ENCODE assay signal across 19 cellular contexts in genomic region chr7:106485919-106486318, GRCh38.
A peak's percentile ranks its signal among the peaks of the same experiment; 100 is the strongest.
DNase-seq lines count a peak whose midpoint lies in the region; ATAC-seq, FAIRE-seq and TF ChIP-seq lines count a peak whose summit lies in the region.
"Had no signal": no experiment of that assay in that cellular context is flagged by ENCODE, and none has a peak within 500 bp of the region (broad histone marks: within the 10 kb centered on the region; RNA-seq: fewer than 3 reads in every experiment).

No MANE protein-coding gene starts in this region.

- H3K4me2 ChIP-seq in IMR-90 (ENCODE audit: low read depth, low read length) = no peak overlapping the region; the same call in 1 of the 2 replicates
- no peak overlapping the region for H3K4me2 ChIP-seq in K562 (ENCODE audit: insufficient read depth, low read length)

- ATAC-seq in IMR-90 (ENCODE audit: low read depth) (peak; percentile 10; the same call in 1 of the 2 replicates), K562 (no peak), left lobe of liver (peak; percentile 68), GM18870 (IDR thresholded peaks at IDR 0.05; ENCODE audit: unreplicated experiment) (no peak), GM21528 (IDR thresholded peaks at IDR 0.05; ENCODE audit: low FRiP score, unreplicated experiment) (no peak)
- ATAC-seq: T-helper 17 cell had no signal

- H3K27ac ChIP-seq in IMR-90 (ENCODE audit: insufficient read depth, low read length) = no peak overlapping the region
- H3K27ac ChIP-seq in K562 (ENCODE audit: extremely low read depth, low read depth, low read length) = no peak overlapping the region
- H3K27ac ChIP-seq in spleen = peak overlapping the region in 5 of 8 donors; percentile 11 to 61 (median 52)
- H3K27ac ChIP-seq: colonic mucosa, right atrium auricular region had no signal

- TF ChIP-seq EP300 in K562 (IDR thresholded peaks at IDR 0.05; ENCODE audit: low read length) = no peak

- H4K8ac ChIP-seq in IMR-90 (ENCODE audit: low read depth in 2 of 2, low read length in 2 of 2) = peak overlapping the region in 1 of 2 experiments; percentile 79; a peak in 2 of 4 replicates

- H2AK5ac ChIP-seq in IMR-90 (ENCODE audit: low read depth, low read length) = peak overlapping the region; percentile 89; the same call in 1 of the 2 replicates

- H3K27me3 ChIP-seq in IMR-90 (ENCODE audit: control insufficient read depth, insufficient read depth, low read length) = no peaks in the 10 kb centered on the region
- no peaks in the 10 kb centered on the region for H3K27me3 ChIP-seq in K562 (ENCODE audit: control insufficient read depth in 2 of 2, insufficient read depth in 2 of 2, low read length in 2 of 2)
- peaks cover 0 to 11% (median 0%) of the 10 kb centered on the region in 7 donors for H3K27me3 ChIP-seq in spleen (replicated peaks in 1 of 7)
- H3K27me3 ChIP-seq: colonic mucosa, right atrium auricular region had no signal

- POLR2A ChIA-PET in IMR-90 (lab: Charles Lee; ENCODE audit: unreplicated experiment) = no interaction called here
- POLR2A ChIA-PET in K562 (lab: Yijun Ruan, JAX) = interaction anchor here (0.6 to 1.7 kb wide), 4 partner anchors 16 to 309 kb away, joined by 3 to 7 read pairs (median 6); no protein-coding TSS in a partner anchor

- TF ChIP-seq POLR2A in IMR-90 (IDR thresholded peaks at IDR 0.05; ENCODE audit: low read depth, low read length) (no peak), K562 (conservative IDR thresholded peaks at IDR 0.05) (no peak), spleen (IDR thresholded peaks at IDR 0.05) (no peak)

- no CpG with 5 or more reads among the region's 1 CpG for WGBS in IMR-90 (ENCODE audit: extremely low coverage in 2 of 2, insufficient read length in 1 of 2), 2 experiments
- WGBS in K562 (ENCODE audit: insufficient coverage, low coverage, missing lambda C conversion rate) = 17% methylated on average over 1 of the region's 1 CpG
- WGBS in spleen, 5 donors = 71 to 82% (median 74%) methylated on average over 1 of the region's 1 CpG

- no peak overlapping the region for H3K56ac ChIP-seq in IMR-90 (ENCODE audit: extremely low read depth, insufficient read depth, low read length)

- H3K79me1 ChIP-seq in IMR-90 (ENCODE audit: low read depth in 1 of 2, low read length in 2 of 2) = 0 out of 4 replicates have a peak, but pooled peaks cover 0 to 3% of the 10 kb centered on the region in 2 experiments

- peak overlapping the region; percentile 37; the same call in 1 of the 2 replicates for H3K23ac ChIP-seq in IMR-90 (ENCODE audit: low read depth, low read length)

- no peaks in the 10 kb centered on the region for H3K36me3 ChIP-seq in IMR-90 (ENCODE audit: control insufficient read depth, insufficient read depth, low read length)
- H3K36me3 ChIP-seq in K562 (ENCODE audit: control insufficient read depth, insufficient read depth, low read length) = no peaks in the 10 kb centered on the region
- no peaks in the 10 kb centered on the region for H3K36me3 ChIP-seq in spleen
- H3K36me3 ChIP-seq: colonic mucosa, right atrium auricular region had no signal

- H3K9me1 ChIP-seq in IMR-90 (ENCODE audit: insufficient read depth, low read length) (peaks cover 17% of the 10 kb centered on the region), K562 (ENCODE audit: control insufficient read depth, insufficient read depth, low read length) (no peaks in the 10 kb centered on the region)

- dilution Hi-C loops in IMR-90 (cut with HindIII; ENCODE audit: low sequenced_read_pairs, unreplicated experiment) = no loop called here

- intact Hi-C loops in IMR-90 (cut with micrococcal nuclease) = loop anchor here (5.0 kb wide), 1 partner anchor 171 kb away; no protein-coding TSS in a partner anchor
- intact Hi-C loops in K562 (cut with micrococcal nuclease) = no loop called here
- intact Hi-C loops in spleen (cut with DNase I; ENCODE audit: low total_unique reads) = no loop called here

- no peak for FAIRE-seq in K562 (lab: Jason Lieb, UNC)
- FAIRE-seq: HTR-8/SVneo had no signal

- DNase-seq in IMR-90 (no peak), K562 (ENCODE audit: extremely low read depth in 1 of 4, low spot score in 3 of 4) (no peak), left lobe of liver (ENCODE audit: low spot score) (no peak), spleen (no peak), SW 1271 (lab: John Stamatoyannopoulos, UW) (no peak), DMS 273 treated with DMSO at 0.1 percent for 48 hours (lab: John Stamatoyannopoulos, UW) (no peak)
- DNase-seq: activated T-cell treated with anti-CD3 and anti-CD28 coated beads for 4 hours; AML-193; amniotic stem cell; colonic mucosa; hypothalamus; NCI-H2081; NCI-H69; stimulated activated CD4-positive, alpha-beta T cell treated with anti-CD3 and anti-CD28 coated beads, Interleukin-4, amount 100 ng/mL, for 4 hours; T-helper 17 cell had no signal

- peak overlapping the region; percentile 49; the same call in 1 of the 3 replicates for H2BK15ac ChIP-seq in IMR-90 (ENCODE audit: low read depth, low read length)

- H2AK9ac ChIP-seq in IMR-90 (replicated peaks; ENCODE audit: low read depth, low read length, poor library complexity) = no peak overlapping the region

- in situ Hi-C loops in IMR-90 (cut with MboI; ENCODE audit: low sequenced_read_pairs) (no loop called here), K562 (cut with MboI) (no loop called here)

- H2BK20ac ChIP-seq in IMR-90 (ENCODE audit: low read depth, low read length) = peak overlapping the region; percentile 95; the same call in 1 of the 2 replicates

- peak overlapping the region; percentile 9; the same call in 1 of the 2 replicates for H4K5ac ChIP-seq in IMR-90 (ENCODE audit: low read depth, low read length)

- H3K9me3 ChIP-seq in IMR-90 (ENCODE audit: control insufficient read depth, insufficient read depth, low read length) = no peaks in the 10 kb centered on the region
- peaks cover 10% of the 10 kb centered on the region; the same call in 1 of the 2 replicates for H3K9me3 ChIP-seq in K562 (replicated peaks; ENCODE audit: control insufficient read depth, insufficient read depth, low read depth, low read length)
- H3K9me3 ChIP-seq in spleen = no peaks in the 10 kb centered on the region
- H3K9me3 ChIP-seq: colonic mucosa, right atrium auricular region had no signal

- H2BK5ac ChIP-seq in IMR-90 (ENCODE audit: low read depth, low read length, poor library complexity, severe bottlenecking) = peak overlapping the region; percentile 80

- TF ChIP-seq CTCF in IMR-90 (conservative IDR thresholded peaks at IDR 0.05; ENCODE audit: low read depth, low read length) (no peak), K562 (IDR thresholded peaks at IDR 0.05 in 2 of 3, conservative IDR thresholded peaks at IDR 0.05 in 1 of 3; ENCODE audit: insufficient read depth in 2 of 3, low read depth in 1 of 3, low read length in 3 of 3) (no peak), spleen (IDR thresholded peaks at IDR 0.05 in 8 of 11, conservative IDR thresholded peaks at IDR 0.05 in 3 of 11) (no peak)

- BruUV-seq in IMR-90 (replicated peaks; lab: Mats Ljungman, UMichigan) (no TSS peak), K562 (replicated peaks; lab: Mats Ljungman, UMichigan) (no TSS peak)

- TF ChIP-seq RAD21 in IMR-90 (IDR thresholded peaks at IDR 0.05; ENCODE audit: low read length) (no peak), K562 (CRISPR knock-in tag; conservative IDR thresholded peaks at IDR 0.05 in 1 of 2, IDR thresholded peaks at IDR 0.05 in 1 of 2) (no peak)

- CTCF ChIA-PET in IMR-90 (lab: Yijun Ruan, JAX) = no interaction called here
- CTCF ChIA-PET in K562 (lab: Yijun Ruan, JAX; ENCODE audit: low intra/inter-chr PET ratio) = no interaction called here

- H3K4me1 ChIP-seq in IMR-90 (ENCODE audit: control insufficient read depth, insufficient read depth, low read length) (peaks cover 20% of the 10 kb centered on the region), K562 (replicated peaks in 1 of 2; ENCODE audit: control insufficient read depth in 2 of 2, insufficient read depth in 2 of 2, low read length in 2 of 2) (peaks cover 8 to 19% of the 10 kb centered on the region in 2 experiments; a peak in 3 of 5 replicates), spleen (peaks cover 0 to 4% (median 0%) of the 10 kb centered on the region in 6 donors)
- H3K4me1 ChIP-seq: colonic mucosa had no signal

- H3K4me3 ChIP-seq in IMR-90 (ENCODE audit: insufficient read depth, low read depth, low read length) = no peak overlapping the region
- no peak overlapping the region for H3K4me3 ChIP-seq in K562
- H3K4me3 ChIP-seq in spleen = no peak overlapping the region
- H3K4me3 ChIP-seq: colonic mucosa, right atrium auricular region had no signal

- peak overlapping the region; percentile 86; the same call in 1 of the 2 replicates for H3K4ac ChIP-seq in IMR-90 (ENCODE audit: low read depth, low read length)

- no peak overlapping the region for H3K9ac ChIP-seq in IMR-90 (ENCODE audit: low read depth, low read length)
- H3K9ac ChIP-seq in K562 (ENCODE audit: insufficient read depth in 1 of 2, low read depth in 2 of 2, low read length in 2 of 2) = no peak overlapping the region

- H2BK120ac ChIP-seq in IMR-90 (ENCODE audit: low read depth, low read length) = peak overlapping the region; percentile 96

- H4K20me1 ChIP-seq in IMR-90 (ENCODE audit: insufficient read depth, low read length) (no peaks in the 10 kb centered on the region), K562 (replicated peaks; ENCODE audit: control insufficient read depth, insufficient read depth, low read length) (no peaks in the 10 kb centered on the region)

- H2AFZ ChIP-seq in IMR-90 (replicated peaks; ENCODE audit: low read length, poor library complexity) (no peak overlapping the region), K562 (ENCODE audit: low read depth, low read length) (peak overlapping the region; percentile 44)

- no peaks in the 10 kb centered on the region for H3K79me2 ChIP-seq in K562 (ENCODE audit: control insufficient read depth, insufficient read depth, low read length)

- peak overlapping the region; percentile 65 for H4K91ac ChIP-seq in IMR-90 (ENCODE audit: insufficient read depth, low read depth, low read length)

- H3K18ac ChIP-seq in IMR-90 (ENCODE audit: low read depth, low read length) = peak overlapping the region; percentile 55; the same call in 1 of the 2 replicates

- peak overlapping the region; percentile 92 for H3K14ac ChIP-seq in IMR-90 (replicated peaks; ENCODE audit: low read depth, low read length)

TF ChIP-seq in IMR-90, 13 proteins besides CTCF, POLR2A, EP300 and RAD21 (continues in another document):
- no peak for TF ChIP-seq CEBPB (IDR thresholded peaks at IDR 0.05; ENCODE audit: low read depth, low read length)
- TF ChIP-seq FOS (IDR thresholded peaks at IDR 0.05; ENCODE audit: low read depth, low read length) = no peak
- no peak for TF ChIP-seq RCOR1 (IDR thresholded peaks at IDR 0.05; ENCODE audit: insufficient replicate concordance, low read length)
- no peak for TF ChIP-seq RFX5 (IDR thresholded peaks at IDR 0.05; ENCODE audit: low read depth, low read length)

TF ChIP-seq in K562, 482 proteins besides CTCF, POLR2A, EP300 and RAD21:
- TF ChIP-seq ZNF3 (CRISPR knock-in tag; IDR thresholded peaks at IDR 0.05) (no peak), POLR2B (IDR thresholded peaks at IDR 0.05; ENCODE audit: low read depth, partially characterized antibody) (no peak), ARID1B (IDR thresholded peaks at IDR 0.05) (no peak), SIN3A (IDR thresholded peaks at IDR 0.05; ENCODE audit: borderline replicate concordance in 2 of 2, control insufficient read depth in 1 of 2, low read depth in 2 of 2, low read length in 2 of 2) (no peak), PTTG1 (tag; IDR thresholded peaks at IDR 0.05; ENCODE audit: low read depth) (no peak)

Comparison
In these comparisons a context has a peak if more than half of its experiments do, and no peak if none do; other contexts are left out.
1. ATAC-seq: peak in IMR-90 (single experiment) and left lobe of liver (single experiment); none in K562 (single experiment), GM18870 (single experiment) and GM21528 (single experiment).
2. H3K27ac ChIP-seq: peak in spleen (5 of 8); none in IMR-90 (single experiment) and K562 (single experiment).